Comparison of ENCODE assay signal across 25 cellular contexts in genomic region chr5:72688926-72689325, GRCh38.
"Had no signal": no experiment of that assay in that cellular context is flagged by ENCODE, and none has a peak within 500 bp of the region (broad histone marks: within the 10 kb centered on the region; RNA-seq: fewer than 3 reads in every experiment).

No MANE protein-coding gene starts in this region.

- DNase-seq: colonic mucosa; cortex of kidney; dermis blood vessel endothelial cell; dorsolateral prefrontal cortex; effector CD4-positive, alpha-beta T cell; effector CD8-positive, alpha-beta T cell; effector memory CD4-positive, alpha-beta T cell; effector memory CD8-positive, alpha-beta T cell; endodermal cell; erythroblast; esophagus squamous epithelium; foreskin fibroblast; foreskin keratinocyte; foreskin melanocyte; gastrocnemius medialis; glutamatergic neuron; head of caudate nucleus; heart left ventricle; heart right ventricle had no signal

- H3K4me1 ChIP-seq: colonic mucosa, esophagus squamous epithelium, foreskin keratinocyte, gastrocnemius medialis, gastroesophageal sphincter, heart left ventricle, heart right ventricle had no signal

- H3K4me2 ChIP-seq: hepatocyte had no signal

- H3K9me3 ChIP-seq: colonic mucosa, esophagus muscularis mucosa, esophagus squamous epithelium, gastrocnemius medialis, gastroesophageal sphincter, heart left ventricle, heart right ventricle had no signal

- H3K4me3 ChIP-seq: colonic mucosa, coronary artery, dorsolateral prefrontal cortex, esophagus muscularis mucosa, esophagus squamous epithelium, gastrocnemius medialis, gastroesophageal sphincter, heart left ventricle, heart right ventricle, hepatocyte had no signal

- H3K79me2 ChIP-seq: hepatocyte had no signal

- H3K27ac ChIP-seq: colonic mucosa, coronary artery, dorsolateral prefrontal cortex, epithelial cell of prostate, esophagus muscularis mucosa, esophagus squamous epithelium, foreskin keratinocyte, gastrocnemius medialis, gastroesophageal sphincter, heart left ventricle, heart right ventricle, hepatocyte had no signal

- H2AFZ ChIP-seq: hepatocyte had no signal

- H3K36me3 ChIP-seq: colonic mucosa, esophagus muscularis mucosa, esophagus squamous epithelium, gastrocnemius medialis, gastroesophageal sphincter, heart left ventricle, heart right ventricle had no signal

- H3K27me3 ChIP-seq: colonic mucosa, dorsolateral prefrontal cortex, esophagus muscularis mucosa, gastrocnemius medialis, gastroesophageal sphincter, hepatocyte had no signal

- ATAC-seq: effector memory CD8-positive, alpha-beta T cell; esophagus mucosa; foreskin keratinocyte; gastrocnemius medialis; gastroesophageal sphincter; heart left ventricle; heart right ventricle had no signal
